ENCODE assay signal across 11 cellular contexts in genomic region chrX:44344687-44345086, GRCh38. TPM values are rescaled to one million over a fixed set of nuclear protein-coding genes. Genes with fewer than 3 reads are reported as not detected.
DNase-seq lines count a peak whose midpoint lies in the region; ATAC-seq, FAIRE-seq and TF ChIP-seq lines count a peak whose summit lies in the region.
"Had no signal": no experiment of that assay in that cellular context is flagged by ENCODE, and none has a peak within 500 bp of the region (broad histone marks: within the 10 kb centered on the region; RNA-seq: fewer than 3 reads in every experiment).

No MANE protein-coding gene starts in this region.

- H4K20me1 ChIP-seq in OCI-LY3 (ENCODE audit: insufficient read depth, low read length), result no peaks in the 10 kb centered on the region

- TF ChIP-seq CTCF in OCI-LY3 (IDR thresholded peaks at IDR 0.05; ENCODE audit: low read depth, low read length), result no peak

- H3K79me2 ChIP-seq in OCI-LY3 (ENCODE audit: low read length), result no peaks in the 10 kb centered on the region

- H3K27ac Mint-ChIP-seq in activated T-cell treated with anti-CD3 and anti-CD28 coated beads, Interleukin-2, amount 50 U/mL, for 24 hours, result peak overlapping the region; percentile 69
- peak overlapping the region; percentile 84 to 95 for H3K27ac Mint-ChIP-seq in stimulated activated naive CD8-positive, alpha-beta T cell treated with anti-CD3 and anti-CD28 coated beads, Interleukin-15, amount 100 ng/mL, for 72 hours

- peaks cover 31% of the 10 kb centered on the region for H3K27me3 Mint-ChIP-seq in activated T-cell treated with anti-CD3 and anti-CD28 coated beads, Interleukin-2, amount 50 U/mL, for 24 hours
- H3K27me3 Mint-ChIP-seq in stimulated activated naive CD8-positive, alpha-beta T cell treated with anti-CD3 and anti-CD28 coated beads, Interleukin-15, amount 100 ng/mL, for 72 hours, result no peaks in the 10 kb centered on the region

- H3K4me1 Mint-ChIP-seq in activated T-cell treated with anti-CD3 and anti-CD28 coated beads, Interleukin-2, amount 50 U/mL, for 24 hours (ENCODE audit: low read depth), result peaks cover 26% of the 10 kb centered on the region
- peaks cover 14% of the 10 kb centered on the region for H3K4me1 Mint-ChIP-seq in stimulated activated naive CD8-positive, alpha-beta T cell treated with anti-CD3 and anti-CD28 coated beads, Interleukin-15, amount 100 ng/mL, for 72 hours

- H3K4me3 ChIP-seq in OCI-LY3 (ENCODE audit: low read length), result peak overlapping the region; percentile 88
- no peak overlapping the region for H3K4me3 ChIP-seq in small intestine (ENCODE audit: low read depth in 1 of 2, low read length in 2 of 2)

- H2AFZ ChIP-seq in OCI-LY3 (ENCODE audit: low read depth, low read length), result peak overlapping the region; percentile 74; the same call in 1 of the 2 replicates

- H3K36me3 ChIP-seq in OCI-LY3 (replicated peaks; ENCODE audit: low read depth, low read length) (no peaks in the 10 kb centered on the region), small intestine (ENCODE audit: control insufficient read depth in 2 of 2, insufficient read depth in 2 of 2, low read length in 2 of 2) (no peaks in the 10 kb centered on the region)
- H3K36me3 ChIP-seq: tibial artery had no signal

- peak overlapping the region; percentile 76 for H3K4me3 Mint-ChIP-seq in activated T-cell treated with anti-CD3 and anti-CD28 coated beads, Interleukin-2, amount 50 U/mL, for 24 hours
- peak overlapping the region; percentile 80 to 87 for H3K4me3 Mint-ChIP-seq in stimulated activated naive CD8-positive, alpha-beta T cell treated with anti-CD3 and anti-CD28 coated beads, Interleukin-15, amount 100 ng/mL, for 72 hours

- H3K9me3 Mint-ChIP-seq in activated T-cell treated with anti-CD3 and anti-CD28 coated beads, Interleukin-2, amount 50 U/mL, for 24 hours, result no peaks in the 10 kb centered on the region
- no peaks in the 10 kb centered on the region for H3K9me3 Mint-ChIP-seq in stimulated activated naive CD8-positive, alpha-beta T cell treated with anti-CD3 and anti-CD28 coated beads, Interleukin-15, amount 100 ng/mL, for 72 hours

- ATAC-seq in stimulated activated naive CD8-positive, alpha-beta T cell treated with anti-CD3 and anti-CD28 coated beads, Interleukin-15, amount 100 ng/mL, for 72 hours, result peak; percentile 52
- ATAC-seq in GM21390 (IDR thresholded peaks at IDR 0.05; ENCODE audit: unreplicated experiment), result no peak

- H3K9ac ChIP-seq in OCI-LY3 (ENCODE audit: low read length), result no peak overlapping the region

- H3K9me3 ChIP-seq in OCI-LY3 (ENCODE audit: insufficient read depth, low read length) (no peaks in the 10 kb centered on the region), small intestine (ENCODE audit: control insufficient read depth, low read depth) (no peaks in the 10 kb centered on the region)
- H3K9me3 ChIP-seq: tibial artery had no signal

- H3K4me1 ChIP-seq in OCI-LY3 (ENCODE audit: low read length) (no peaks in the 10 kb centered on the region), small intestine (ENCODE audit: control insufficient read depth in 2 of 2, insufficient read depth in 1 of 2, low read depth in 1 of 2, low read length in 1 of 2) (no peaks in the 10 kb centered on the region)

- H3K4me2 ChIP-seq in OCI-LY3 (ENCODE audit: low read length), result peak overlapping the region; percentile 93

- FAIRE-seq in small intestine (lab: Jason Lieb, UNC), result no peak
- FAIRE-seq: keratinocyte had no signal

- DNase-seq in activated T-cell treated with anti-CD3 and anti-CD28 coated beads, Interleukin-2, amount 50 U/mL, for 24 hours, result no peak
- DNase-seq in activated T-cell treated with anti-CD3 and anti-CD28 coated beads for 4 hours (no peak), NCI-H1417 (lab: John Stamatoyannopoulos, UW) (no peak), small intestine (no peak)
- DNase-seq in central memory CD4-positive, alpha-beta T cell, result peak; percentile 51
- DNase-seq in stimulated activated naive CD8-positive, alpha-beta T cell treated with anti-CD3 and anti-CD28 coated beads, Interleukin-15, amount 100 ng/mL, for 72 hours, result no peak
- DNase-seq: IMR-90 had no signal

- 37 to 49% (median 48%) methylated on average over 7 of the region's 7 CpGs for WGBS in small intestine, 3 donors

- no peaks in the 10 kb centered on the region for H3K36me3 Mint-ChIP-seq in activated T-cell treated with anti-CD3 and anti-CD28 coated beads, Interleukin-2, amount 50 U/mL, for 24 hours (ENCODE audit: low read depth)

- no peak overlapping the region for H3K27ac ChIP-seq in OCI-LY3 (ENCODE audit: low read length)
- peak overlapping the region in 1 of 2 donors; percentile 75 for H3K27ac ChIP-seq in small intestine (ENCODE audit: low read depth in 1 of 2, low read length in 1 of 2)
- H3K27ac ChIP-seq: tibial artery had no signal

- peaks cover 3% of the 10 kb centered on the region; the same call in 1 of the 2 replicates for H3K27me3 ChIP-seq in OCI-LY3 (ENCODE audit: low read depth, low read length)
- no peaks in the 10 kb centered on the region for H3K27me3 ChIP-seq in small intestine (ENCODE audit: control insufficient read depth in 2 of 2, insufficient read depth in 2 of 2, low read length in 2 of 2)
- H3K27me3 ChIP-seq: tibial artery had no signal

RNA-seq across cellular contexts. Expression of gene EFHC2, which starts 1.2 kb away (rescaled TPM):
- polyA plus RNA-seq in small intestine, result under 1 TPM in 2 of 3 donors, not detected in 1; 0.54 to 0.78 TPM
